In genomic region chr7:63105978-63106377, GRCh38 we compare ENCODE assay signal across 39 cellular contexts.
"Had no signal": no experiment of that assay in that cellular context is flagged by ENCODE, and none has a peak within 500 bp of the region (broad histone marks: within the 10 kb centered on the region; RNA-seq: fewer than 3 reads in every experiment).

No MANE protein-coding gene starts in this region.

- H3K4me1 Mint-ChIP-seq: activated naive CD4-positive, alpha-beta T cell treated with anti-CD3 and anti-CD28 coated beads, Interleukin-2, amount 10 ng/mL, durations not matched to agents 7 days and 5 days; activated naive CD4-positive, alpha-beta T cell treated with anti-CD3 and anti-CD28 coated beads, Interleukin-2, amount 50 U/mL, for 24 hours; activated naive CD8-positive, alpha-beta T cell treated with anti-CD3 and anti-CD28 coated beads for 36 hours; activated naive CD8-positive, alpha-beta T cell treated with anti-CD3 and anti-CD28 coated beads, Interleukin-2, amount 10 ng/mL, durations not matched to agents 7 days and 5 days; activated naive CD8-positive, alpha-beta T cell treated with anti-CD3 and anti-CD28 coated beads, Interleukin-2, amount 50 U/mL, for 24 hours; activated T-helper 17 cell treated with anti-CD3 and anti-CD28 coated beads, Interleukin-2, amount 50 U/mL, for 72 hours; brain; central memory CD8-positive, alpha-beta T cell had no signal

- H3K4me3 Mint-ChIP-seq: activated naive CD4-positive, alpha-beta T cell treated with anti-CD3 and anti-CD28 coated beads for 36 hours; activated naive CD4-positive, alpha-beta T cell treated with anti-CD3 and anti-CD28 coated beads, Interleukin-2, amount 10 ng/mL, durations not matched to agents 7 days and 5 days; activated naive CD4-positive, alpha-beta T cell treated with anti-CD3 and anti-CD28 coated beads, Interleukin-2, amount 50 U/mL, for 24 hours; activated naive CD8-positive, alpha-beta T cell; activated naive CD8-positive, alpha-beta T cell treated with anti-CD3 and anti-CD28 coated beads for 36 hours; activated naive CD8-positive, alpha-beta T cell treated with anti-CD3 and anti-CD28 coated beads, Interleukin-2, amount 10 ng/mL, durations not matched to agents 7 days and 5 days; activated naive CD8-positive, alpha-beta T cell treated with anti-CD3 and anti-CD28 coated beads, Interleukin-2, amount 50 U/mL, for 24 hours; activated T-cell treated with anti-CD3 and anti-CD28 coated beads, Interleukin-2, amount 50 U/mL, for 24 hours; activated T-cell treated with anti-CD3 and anti-CD28 coated beads, Interleukin-2, amount 50 U/mL, for 4 hours; activated T-cell treated with anti-CD3 and anti-CD28 coated beads, Interleukin-2, amount 50 U/mL, for 72 hours; activated T-helper 1 cell treated with anti-CD3 and anti-CD28 coated beads, Interleukin-12 subunit alpha, Interleukin-12 subunit beta, Interleukin-2, Interleukin-4 antibody, amounts not matched to agents 30 ng/mL and 10 ng/mL and 1 ng/mL, durations not matched to agents 14 hours and 24 hours and 36 hours; activated T-helper 17 cell treated with anti-CD3 and anti-CD28 coated beads, Interleukin-2, amount 50 U/mL, for 72 hours; brain; central memory CD8-positive, alpha-beta T cell had no signal

- H3K27me3 Mint-ChIP-seq: activated naive CD4-positive, alpha-beta T cell treated with anti-CD3 and anti-CD28 coated beads, Interleukin-2, amount 10 ng/mL, durations not matched to agents 7 days and 5 days; activated naive CD4-positive, alpha-beta T cell treated with anti-CD3 and anti-CD28 coated beads, Interleukin-2, amount 50 U/mL, for 24 hours; activated naive CD8-positive, alpha-beta T cell; activated naive CD8-positive, alpha-beta T cell treated with anti-CD3 and anti-CD28 coated beads for 36 hours; activated naive CD8-positive, alpha-beta T cell treated with anti-CD3 and anti-CD28 coated beads, Interleukin-2, amount 10 ng/mL, durations not matched to agents 7 days and 5 days; activated naive CD8-positive, alpha-beta T cell treated with anti-CD3 and anti-CD28 coated beads, Interleukin-2, amount 50 U/mL, for 24 hours; activated T-cell treated with anti-CD3 and anti-CD28 coated beads, Interleukin-2, amount 50 U/mL, for 24 hours; activated T-helper 17 cell treated with anti-CD3 and anti-CD28 coated beads, Interleukin-2, amount 50 U/mL, for 72 hours; central memory CD8-positive, alpha-beta T cell had no signal

- ATAC-seq: activated naive CD4-positive, alpha-beta T cell treated with anti-CD3 and anti-CD28 coated beads, Interleukin-2, amount 50 U/mL, for 72 hours; activated naive CD8-positive, alpha-beta T cell treated with anti-CD3 and anti-CD28 coated beads, Interleukin-2, amount 50 U/mL, for 24 hours; activated T-cell treated with anti-CD3 and anti-CD28 coated beads, Interleukin-2, amount 50 U/mL, for 4 hours; activated T-cell treated with anti-CD3 and anti-CD28 coated beads, Interleukin-2, amount 50 U/mL, for 72 hours; activated T-helper 17 cell treated with anti-CD3 and anti-CD28 coated beads, Interleukin-2, amount 50 U/mL, for 72 hours; body of pancreas had no signal

- DNase-seq: activated effector memory CD4-positive, alpha-beta T cell treated with anti-CD3 and anti-CD28 coated beads, Interleukin-2, amount 50 U/mL, for 16 hours; activated effector memory CD4-positive, alpha-beta T cell treated with Interleukin-2 at 50 U/mL for 16 hours; activated gamma-delta T cell; activated gamma-delta T cell treated with Interleukin-2 at 50 U/mL for 16 hours; activated naive CD4-positive, alpha-beta T cell; activated naive CD4-positive, alpha-beta T cell treated with anti-CD3 and anti-CD28 coated beads for 36 hours; activated naive CD4-positive, alpha-beta T cell treated with anti-CD3 and anti-CD28 coated beads, Interleukin-2, amount 10 ng/mL, durations not matched to agents 7 days and 5 days; activated naive CD4-positive, alpha-beta T cell treated with anti-CD3 and anti-CD28 coated beads, Interleukin-2, amount 50 U/mL, for 16 hours; activated naive CD4-positive, alpha-beta T cell treated with Interleukin-2 at 50 U/mL for 16 hours; activated naive CD8-positive, alpha-beta T cell treated with anti-CD3 and anti-CD28 coated beads for 36 hours; activated naive CD8-positive, alpha-beta T cell treated with anti-CD3 and anti-CD28 coated beads, Interleukin-2, amount 10 ng/mL, durations not matched to agents 7 days and 5 days; activated naive CD8-positive, alpha-beta T cell treated with anti-CD3 and anti-CD28 coated beads, Interleukin-2, amount 50 U/mL, for 24 hours; activated T-cell treated with anti-CD3 and anti-CD28 coated beads, Interleukin-2, amount 50 U/mL, for 1 hour; activated T-cell treated with anti-CD3 and anti-CD28 coated beads, Interleukin-2, amount 50 U/mL, for 24 hours; activated T-cell treated with anti-CD3 and anti-CD28 coated beads, Interleukin-2, amount 50 U/mL, for 4 hours; activated T-cell treated with anti-CD3 and anti-CD28 coated beads, Interleukin-2, amount 50 U/mL, for 48 hours; activated T-cell treated with anti-CD3 and anti-CD28 coated beads, Interleukin-2, amount 50 U/mL, for 72 hours; adrenal gland; amniotic stem cell; amygdala; anterior cingulate cortex; aorta; body of pancreas; brain microvascular endothelial cell; caudate nucleus; central memory CD4-positive, alpha-beta T cell; cerebellar nuclear complex had no signal

- H3K4me3 ChIP-seq: adrenal gland, ascending aorta, body of pancreas, breast epithelium, cardiac muscle cell had no signal

- H3K36me3 Mint-ChIP-seq: activated naive CD4-positive, alpha-beta T cell treated with anti-CD3 and anti-CD28 coated beads, Interleukin-2, amount 10 ng/mL, durations not matched to agents 7 days and 5 days; activated naive CD4-positive, alpha-beta T cell treated with anti-CD3 and anti-CD28 coated beads, Interleukin-2, amount 50 U/mL, for 24 hours; activated naive CD8-positive, alpha-beta T cell; activated naive CD8-positive, alpha-beta T cell treated with anti-CD3 and anti-CD28 coated beads, Interleukin-2, amount 10 ng/mL, durations not matched to agents 7 days and 5 days; brain had no signal

- H3K36me3 ChIP-seq: adrenal gland, ascending aorta, brain microvascular endothelial cell, breast epithelium, cardiac muscle cell had no signal

- H3K4me1 ChIP-seq: adrenal gland, ascending aorta, body of pancreas, breast epithelium had no signal

- H3K9me3 ChIP-seq: adrenal gland, ascending aorta had no signal

- H3K27ac Mint-ChIP-seq: activated naive CD4-positive, alpha-beta T cell treated with anti-CD3 and anti-CD28 coated beads for 36 hours; activated naive CD4-positive, alpha-beta T cell treated with anti-CD3 and anti-CD28 coated beads, Interleukin-2, amount 10 ng/mL, durations not matched to agents 7 days and 5 days; activated naive CD4-positive, alpha-beta T cell treated with anti-CD3 and anti-CD28 coated beads, Interleukin-2, amount 50 U/mL, for 24 hours; activated naive CD4-positive, alpha-beta T cell treated with anti-CD3 and anti-CD28 coated beads, Interleukin-2, amount 50 U/mL, for 72 hours; activated naive CD8-positive, alpha-beta T cell; activated naive CD8-positive, alpha-beta T cell treated with anti-CD3 and anti-CD28 coated beads for 36 hours; activated naive CD8-positive, alpha-beta T cell treated with anti-CD3 and anti-CD28 coated beads, Interleukin-2, amount 10 ng/mL, durations not matched to agents 7 days and 5 days; activated naive CD8-positive, alpha-beta T cell treated with anti-CD3 and anti-CD28 coated beads, Interleukin-2, amount 50 U/mL, for 24 hours; activated T-cell treated with anti-CD3 and anti-CD28 coated beads, Interleukin-2, amount 50 U/mL, for 24 hours; activated T-cell treated with anti-CD3 and anti-CD28 coated beads, Interleukin-2, amount 50 U/mL, for 72 hours; activated T-helper 1 cell treated with anti-CD3 and anti-CD28 coated beads, Interleukin-12 subunit alpha, Interleukin-12 subunit beta, Interleukin-2, Interleukin-4 antibody, amounts not matched to agents 30 ng/mL and 10 ng/mL and 1 ng/mL, durations not matched to agents 14 hours and 24 hours and 36 hours; activated T-helper 17 cell treated with anti-CD3 and anti-CD28 coated beads, Interleukin-2, amount 50 U/mL, for 72 hours; brain had no signal

- FAIRE-seq: astrocyte, bronchial epithelial cell had no signal

- H3K27ac ChIP-seq: adrenal gland, ascending aorta, body of pancreas, brain microvascular endothelial cell, breast epithelium, cardiac muscle cell had no signal

- H3K27me3 ChIP-seq: adrenal gland, ascending aorta, body of pancreas, brain microvascular endothelial cell, breast epithelium, cardiac muscle cell had no signal
